2 cellular contexts compared by ENCODE assay signal in the genomic region with DNA sequence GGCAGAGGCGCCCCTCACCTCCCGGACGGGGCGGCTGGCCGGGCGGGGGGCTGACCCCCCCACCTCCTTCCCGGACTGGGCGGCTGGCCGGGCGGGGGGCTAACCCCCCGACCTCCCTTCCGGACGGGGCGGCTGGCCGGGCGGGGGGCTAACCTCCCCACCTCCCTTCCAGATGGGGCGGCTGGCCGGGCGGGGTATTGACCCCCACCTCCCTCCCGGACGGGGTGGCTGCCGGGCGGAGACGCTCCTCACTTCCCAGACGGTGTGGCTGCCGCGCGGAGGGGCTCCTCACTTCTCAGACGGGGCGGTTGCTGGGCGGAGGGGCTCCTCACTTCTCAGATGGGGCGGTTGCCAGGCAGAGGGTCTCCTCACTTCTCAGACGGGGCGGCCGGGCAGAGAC. TPM values are rescaled to one million over a fixed set of nuclear protein-coding genes. Genes with fewer than 3 reads are reported as not detected.
"Had no signal": no experiment of that assay in that cellular context is flagged by ENCODE, and none has a peak within 500 bp of the region (broad histone marks: within the 10 kb centered on the region; RNA-seq: fewer than 3 reads in every experiment).

No MANE protein-coding gene starts in this region.

RNA-seq across cellular contexts. Expression of gene ST6GALNAC3, which starts 37.8 kb away (rescaled TPM):
- total RNA-seq: activated T-helper 1 cell treated with anti-CD3 and anti-CD28 coated beads, Interleukin-12 subunit alpha, Interleukin-12 subunit beta, Interleukin-2, Interleukin-4 antibody, amounts not matched to agents 30 ng/mL and 10 ng/mL and 1 ng/mL, durations not matched to agents 14 hours and 24 hours and 36 hours; activated T-helper 2 cell treated with anti-CD3 and anti-CD28 coated beads, Interferon-gamma antibody, Interleukin-2, Interleukin-4, amounts not matched to agents 10 μg/mL and 5 μg/mL and 100 μg/mL, durations not matched to agents 14 hours and 24 hours and 36 hours had no signal
